ENCODE assay signal across 11 cellular contexts in the genomic region with DNA sequence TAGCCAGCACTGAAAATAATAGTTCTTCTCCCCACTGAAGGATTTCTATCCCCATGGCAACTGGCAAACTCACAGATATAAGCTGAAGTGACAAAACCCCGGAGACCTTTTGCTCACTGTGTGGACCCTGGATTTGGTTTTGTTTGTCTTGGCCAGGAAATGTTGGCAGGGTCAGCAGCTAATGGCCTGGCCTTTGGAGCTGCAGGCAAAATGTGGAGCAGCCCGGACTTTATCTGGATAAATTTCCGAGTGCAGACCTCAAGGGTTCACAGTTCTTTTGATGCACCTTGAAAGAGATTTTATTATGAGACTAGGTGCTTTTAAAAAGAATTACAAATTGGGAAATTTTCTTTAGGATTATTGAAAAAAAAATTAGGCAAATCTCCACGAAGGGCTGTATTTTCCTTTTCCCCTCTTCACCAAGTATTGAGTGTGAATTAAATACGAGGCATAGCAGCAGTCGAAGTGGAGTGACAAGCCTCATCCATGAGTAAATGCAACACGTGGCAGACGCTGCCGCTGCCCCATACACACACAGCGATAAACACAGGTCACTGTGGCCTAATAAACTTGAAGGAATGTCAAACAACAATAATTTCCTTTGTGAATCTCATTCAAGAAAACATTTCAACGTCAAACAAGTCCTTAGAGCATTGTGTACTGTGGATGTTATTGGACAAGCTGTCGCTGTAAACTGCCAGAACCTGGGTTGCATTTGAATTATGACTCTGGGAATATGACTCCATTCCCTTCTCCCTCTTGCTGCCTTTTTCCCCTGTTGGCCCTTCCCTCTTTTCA. TPM values are rescaled to one million over a fixed set of nuclear protein-coding genes. Genes with fewer than 3 reads are reported as not detected.
DNase-seq lines count a peak whose midpoint lies in the region; ATAC-seq, FAIRE-seq and TF ChIP-seq lines count a peak whose summit lies in the region.
"Had no signal": no experiment of that assay in that cellular context is flagged by ENCODE, and none has a peak within 500 bp of the region (broad histone marks: within the 10 kb centered on the region; RNA-seq: fewer than 3 reads in every experiment).

No MANE protein-coding gene starts in this region.

- no peaks in the 10 kb centered on the region for H3K27me3 ChIP-seq in mesenchymal stem cell (ENCODE audit: control insufficient read depth in 1 of 2, insufficient read depth in 1 of 2, low read length in 2 of 2)
- no peaks in the 10 kb centered on the region for H3K27me3 ChIP-seq in aorta (ENCODE audit: control insufficient read depth in 1 of 2, insufficient read depth in 2 of 2, low read length in 1 of 2)
- H3K27me3 ChIP-seq in small intestine (ENCODE audit: control insufficient read depth in 2 of 2, insufficient read depth in 2 of 2, low read length in 2 of 2), result no peaks in the 10 kb centered on the region

- H3K9me3 Mint-ChIP-seq in activated naive CD4-positive, alpha-beta T cell treated with anti-CD3 and anti-CD28 coated beads, Interleukin-2, amount 50 U/mL, for 24 hours, result peaks cover 4% of the 10 kb centered on the region
- H3K9me3 Mint-ChIP-seq in activated naive CD4-positive, alpha-beta T cell treated with anti-CD3 and anti-CD28 coated beads for 36 hours, result peaks cover 4% of the 10 kb centered on the region
- H3K9me3 Mint-ChIP-seq: effector memory CD8-positive, alpha-beta T cell had no signal

- H3K23ac ChIP-seq in mesenchymal stem cell (ENCODE audit: low read length in 2 of 2), result no peak overlapping the region

- no peak overlapping the region for H4K8ac ChIP-seq in mesenchymal stem cell (ENCODE audit: low read length)

- no peak overlapping the region for H3K14ac ChIP-seq in mesenchymal stem cell (ENCODE audit: low read length in 2 of 2)

- DNase-seq in activated naive CD4-positive, alpha-beta T cell treated with anti-CD3 and anti-CD28 coated beads for 36 hours, result no peak
- DNase-seq in coronary artery (ENCODE audit: low spot score) (peak; percentile 80), mesenchymal stem cell (peak; percentile 42), aorta (peak in 1 of 2 donors; percentile 66), SK-N-DZ (ENCODE audit: low spot score) (no peak), small intestine (no peak)
- DNase-seq: effector memory CD8-positive, alpha-beta T cell; NCI-H82 had no signal

- H3K36me3 ChIP-seq in mesenchymal stem cell (ENCODE audit: control insufficient read depth in 1 of 2, insufficient read depth in 2 of 2, low read depth in 1 of 2, low read length in 2 of 2), result no peaks in the 10 kb centered on the region
- no peaks in the 10 kb centered on the region for H3K36me3 ChIP-seq in aorta (ENCODE audit: control insufficient read depth in 1 of 2, insufficient read depth in 2 of 2, low read length in 1 of 2)
- no peaks in the 10 kb centered on the region for H3K36me3 ChIP-seq in small intestine (ENCODE audit: control insufficient read depth in 2 of 2, insufficient read depth in 2 of 2, low read length in 2 of 2)

- no peak overlapping the region for H3K4me3 Mint-ChIP-seq in activated naive CD4-positive, alpha-beta T cell treated with anti-CD3 and anti-CD28 coated beads, Interleukin-2, amount 50 U/mL, for 24 hours
- no peak overlapping the region for H3K4me3 Mint-ChIP-seq in activated naive CD4-positive, alpha-beta T cell treated with anti-CD3 and anti-CD28 coated beads for 36 hours
- H3K4me3 Mint-ChIP-seq: effector memory CD8-positive, alpha-beta T cell had no signal

- no peak overlapping the region for H2BK120ac ChIP-seq in mesenchymal stem cell (ENCODE audit: low read depth, low read length)

- peak overlapping the region; percentile 33 for H3K9ac ChIP-seq in mesenchymal stem cell (ENCODE audit: low read length)

- H3K4me1 ChIP-seq in mesenchymal stem cell (ENCODE audit: control insufficient read depth, insufficient read depth, low read depth, low read length) (no peaks in the 10 kb centered on the region), aorta (ENCODE audit: control insufficient read depth in 1 of 2, insufficient read depth in 2 of 2, low read length in 2 of 2) (peaks cover 0 to 2% of the 10 kb centered on the region in 2 donors), small intestine (ENCODE audit: control insufficient read depth in 2 of 2, insufficient read depth in 1 of 2, low read depth in 1 of 2, low read length in 1 of 2) (peaks cover 0 to 11% of the 10 kb centered on the region in 2 donors)

- H2BK12ac ChIP-seq in mesenchymal stem cell (ENCODE audit: low read length in 2 of 2), result no peak overlapping the region

- no peak overlapping the region for H3K4me2 ChIP-seq in mesenchymal stem cell (ENCODE audit: low read length, poor library complexity, severe bottlenecking)

- intact Hi-C loops in activated naive CD4-positive, alpha-beta T cell treated with anti-CD3 and anti-CD28 coated beads for 36 hours (cut with micrococcal nuclease), result loop anchor here (5.0 kb wide), 1 partner anchor 412 kb away; a partner anchor contains a TSS
- intact Hi-C loops in aorta (cut with DNase I), result no loop called here

- ATAC-seq in aorta (ENCODE audit: low FRiP score) (peak; percentile 86), GM18873 (IDR thresholded peaks at IDR 0.05; ENCODE audit: low FRiP score, unreplicated experiment) (no peak)
- ATAC-seq: effector memory CD8-positive, alpha-beta T cell; K562 had no signal

- no peak overlapping the region for H2AFZ ChIP-seq in mesenchymal stem cell (ENCODE audit: low read depth, low read length)

- CTCF ChIA-PET in activated naive CD4-positive, alpha-beta T cell treated with anti-CD3 and anti-CD28 coated beads for 36 hours (lab: Charles Lee), result interaction anchor here (1.7 to 17.4 kb wide), 4 partner anchors 9 to 23 kb away, joined by 5 to 310 read pairs (median 33); no protein-coding TSS in a partner anchor

- H3K4ac ChIP-seq in mesenchymal stem cell (ENCODE audit: low read depth in 1 of 2, low read length in 2 of 2), result no peak overlapping the region

- no peak for TF ChIP-seq CTCF in coronary artery (IDR thresholded peaks at IDR 0.05)

- WGBS in mesenchymal stem cell, result 23% methylated on average over 11 of the region's 12 CpGs
- 2 to 6% methylated on average over 12 of the region's 12 CpGs for WGBS in aorta, 2 donors
- 32 to 40% (median 36%) methylated on average over 12 of the region's 12 CpGs for WGBS in small intestine, 3 donors

- H3K4me1 Mint-ChIP-seq in activated naive CD4-positive, alpha-beta T cell treated with anti-CD3 and anti-CD28 coated beads, Interleukin-2, amount 50 U/mL, for 24 hours, result peaks cover 73% of the 10 kb centered on the region
- H3K4me1 Mint-ChIP-seq in activated naive CD4-positive, alpha-beta T cell treated with anti-CD3 and anti-CD28 coated beads for 36 hours (ENCODE audit: low read depth), result peaks cover 67% of the 10 kb centered on the region

- no peak overlapping the region for H3K4me3 ChIP-seq in coronary artery
- no peak overlapping the region for H3K4me3 ChIP-seq in mesenchymal stem cell (ENCODE audit: insufficient read depth in 1 of 2, low read depth in 1 of 2, low read length in 2 of 2)
- no peak overlapping the region for H3K4me3 ChIP-seq in aorta (ENCODE audit: low read length in 2 of 2)
- no peak overlapping the region for H3K4me3 ChIP-seq in small intestine (ENCODE audit: low read depth in 1 of 2, low read length in 2 of 2)
- H3K4me3 ChIP-seq: K562 had no signal

- no peak overlapping the region for H3K18ac ChIP-seq in mesenchymal stem cell (ENCODE audit: low read depth in 1 of 2, low read length in 2 of 2)

- no peak overlapping the region for H4K91ac ChIP-seq in mesenchymal stem cell (ENCODE audit: low read length)

- no peak overlapping the region for H2BK5ac ChIP-seq in mesenchymal stem cell (ENCODE audit: low read depth, low read length, poor library complexity, severe bottlenecking)

- H3K27ac ChIP-seq in coronary artery (peak overlapping the region; percentile 27 to 78), mesenchymal stem cell (ENCODE audit: low read length, poor library complexity, severe bottlenecking) (no peak overlapping the region), aorta (ENCODE audit: low read depth in 1 of 2, low read length in 2 of 2) (peak overlapping the region in 1 of 2 donors; percentile 34), small intestine (ENCODE audit: low read depth in 1 of 2, low read length in 1 of 2) (no peak overlapping the region)

- H3K27ac Mint-ChIP-seq in activated naive CD4-positive, alpha-beta T cell treated with anti-CD3 and anti-CD28 coated beads, Interleukin-2, amount 50 U/mL, for 24 hours, result peak overlapping the region; percentile 48
- no peak overlapping the region for H3K27ac Mint-ChIP-seq in activated naive CD4-positive, alpha-beta T cell treated with anti-CD3 and anti-CD28 coated beads for 36 hours
- H3K27ac Mint-ChIP-seq: effector memory CD8-positive, alpha-beta T cell had no signal

- no peak overlapping the region for H2BK15ac ChIP-seq in mesenchymal stem cell (ENCODE audit: low read depth, poor library complexity, severe bottlenecking)

- peaks cover 3% of the 10 kb centered on the region for H3K36me3 Mint-ChIP-seq in activated naive CD4-positive, alpha-beta T cell treated with anti-CD3 and anti-CD28 coated beads, Interleukin-2, amount 50 U/mL, for 24 hours
- H3K36me3 Mint-ChIP-seq in activated naive CD4-positive, alpha-beta T cell treated with anti-CD3 and anti-CD28 coated beads for 36 hours (ENCODE audit: low read depth), result peaks cover 3% of the 10 kb centered on the region

- no peak for FAIRE-seq in small intestine (lab: Jason Lieb, UNC)
- FAIRE-seq: K562 had no signal

- H3K9me3 ChIP-seq in mesenchymal stem cell (ENCODE audit: control insufficient read depth, low read length) (peaks cover 4% of the 10 kb centered on the region), aorta (ENCODE audit: control insufficient read depth, low read length) (no peaks in the 10 kb centered on the region), small intestine (ENCODE audit: control insufficient read depth, low read depth) (no peaks in the 10 kb centered on the region)

- H2AK5ac ChIP-seq in mesenchymal stem cell (ENCODE audit: low read length, severe bottlenecking), result no peak overlapping the region

- H3K27me3 Mint-ChIP-seq in activated naive CD4-positive, alpha-beta T cell treated with anti-CD3 and anti-CD28 coated beads, Interleukin-2, amount 50 U/mL, for 24 hours, result no peaks in the 10 kb centered on the region
- H3K27me3 Mint-ChIP-seq in activated naive CD4-positive, alpha-beta T cell treated with anti-CD3 and anti-CD28 coated beads for 36 hours (ENCODE audit: low read depth), result no peaks in the 10 kb centered on the region
- H3K27me3 Mint-ChIP-seq: effector memory CD8-positive, alpha-beta T cell had no signal

- H3K79me1 ChIP-seq in mesenchymal stem cell (replicated peaks; ENCODE audit: low read length, poor library complexity, severe bottlenecking), result no peaks in the 10 kb centered on the region

RNA-seq across cellular contexts. Expression of a gene that starts 35.1 kb away (rescaled TPM):
- under 1 TPM in 1 of 2 experiments, not detected in 1; 0.21 TPM for total RNA-seq in activated naive CD4-positive, alpha-beta T cell treated with anti-CD3 and anti-CD28 coated beads for 36 hours
- polyA plus RNA-seq in mesenchymal stem cell (2013, experiment 1 of 2), result not detected
- 0.05 TPM for polyA plus RNA-seq in mesenchymal stem cell (2013, experiment 2 of 2)
- total RNA-seq in aorta, result not detected
- polyA plus RNA-seq in aorta (not detected), small intestine (not detected)
- polyA plus RNA-seq in SK-N-DZ (2014; cell fraction: cytosol; rRNA removed), result not detected in 2 replicates
- not detected in 2 replicates for polyA plus RNA-seq in SK-N-DZ (2014; cell fraction: nucleus; rRNA removed)

Comparison
In these comparisons a context has a peak if more than half of its experiments do, and no peak if none do; other contexts are left out.
1. DNase-seq: peak in coronary artery (single experiment) and mesenchymal stem cell (single experiment); none in activated naive CD4-positive, alpha-beta T cell treated with anti-CD3 and anti-CD28 coated beads for 36 hours (single experiment), SK-N-DZ (single experiment) and small intestine (single experiment).
2. H3K27ac ChIP-seq: peak in coronary artery (2 of 2); none in mesenchymal stem cell (single experiment) and small intestine (0 of 2).